ENCODE assay signal across 24 cellular contexts in the genomic region with DNA sequence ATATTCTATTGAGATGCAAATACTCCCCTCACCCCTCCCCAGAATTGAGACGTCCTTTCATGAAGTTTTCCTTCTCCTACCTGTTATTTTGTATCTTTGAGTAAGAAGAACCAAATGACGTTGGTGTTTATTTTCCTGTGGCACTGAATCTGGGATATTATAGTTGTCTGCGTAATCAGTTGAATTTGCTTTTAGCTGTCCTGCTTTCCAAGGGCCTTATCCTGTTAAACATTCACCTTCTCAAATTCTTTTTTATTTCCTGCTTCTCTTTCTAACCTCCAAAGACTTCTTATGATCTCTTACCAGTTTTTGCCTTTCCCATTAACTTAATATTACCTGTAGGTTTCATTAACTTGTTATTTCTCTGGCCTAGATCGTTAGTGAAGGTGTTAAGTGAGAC. TPM values are rescaled to one million over a fixed set of nuclear protein-coding genes. Genes with fewer than 3 reads are reported as not detected.
"Had no signal": no experiment of that assay in that cellular context is flagged by ENCODE, and none has a peak within 500 bp of the region (broad histone marks: within the 10 kb centered on the region; RNA-seq: fewer than 3 reads in every experiment).

No MANE protein-coding gene starts in this region.

- H3K36me3 ChIP-seq: neural progenitor cell, ovary, right lobe of liver, sigmoid colon, stomach, thoracic aorta, thyroid gland, tibial nerve, upper lobe of left lung, vagina had no signal

- H3K4me1 ChIP-seq: psoas muscle, right lobe of liver, sigmoid colon, stomach, thyroid gland, tibial nerve, upper lobe of left lung, vagina had no signal

- H3K4me3 ChIP-seq: neural progenitor cell, ovary, psoas muscle, right lobe of liver, sigmoid colon, stomach, thoracic aorta, thyroid gland, tibial nerve, upper lobe of left lung, vagina had no signal

- H3K27ac ChIP-seq: neural progenitor cell, ovary, psoas muscle, right lobe of liver, sigmoid colon, stomach, thoracic aorta, thyroid gland, tibial nerve, upper lobe of left lung, vagina had no signal

- FAIRE-seq: small intestine, urothelium cell line had no signal

- H3K9me3 ChIP-seq: ovary, psoas muscle, right lobe of liver, sigmoid colon, stomach, thoracic aorta, thyroid gland, tibial nerve, upper lobe of left lung, vagina had no signal

- DNase-seq: natural killer cell; occipital lobe; ovary; psoas muscle; right cardiac atrium; right lobe of liver; sigmoid colon; small intestine; stimulated activated CD4-positive, alpha-beta T cell treated with anti-CD3 and anti-CD28 coated beads, Interleukin-15, amount 100 ng/mL, for 24 hours; stimulated activated CD4-positive, alpha-beta T cell treated with anti-CD3 and anti-CD28 coated beads, Interleukin-2, amount 100 ng/mL, for 24 hours; stimulated activated CD4-positive, alpha-beta T cell treated with anti-CD3 and anti-CD28 coated beads, Interleukin-2, amount 100 ng/mL, for 48 hours; stimulated activated CD4-positive, alpha-beta T cell treated with anti-CD3 and anti-CD28 coated beads, Interleukin-4, amount 100 ng/mL, for 24 hours; stimulated activated naive B cell treated with anti-CD40 and anti-IgM and Interleukin-4, amounts not matched to agents 10 μg/mL and 1 μg/mL and 100 μg/mL, for 72 hours; stimulated activated naive CD4-positive, alpha-beta T cell treated with Interleukin-2 at 50 U/mL for 16 hours; stomach; thyroid gland; trophoblast cell; upper lobe of left lung had no signal

- ATAC-seq: natural killer cell; psoas muscle; right cardiac atrium; right lobe of liver; stimulated activated effector memory CD8-positive, alpha-beta T cell treated with anti-CD3 and anti-CD28 coated beads, Interleukin-12 subunit alpha, Interleukin-12 subunit beta, amount 100 ng/mL, for 72 hours; stimulated activated naive B cell treated with anti-CD40 and anti-IgM and Interleukin-4, amounts not matched to agents 10 μg/mL and 1 μg/mL and 100 μg/mL, for 72 hours had no signal

- H3K27me3 ChIP-seq: neural progenitor cell, ovary, right lobe of liver, sigmoid colon, stomach, thyroid gland, tibial nerve, upper lobe of left lung, vagina had no signal

RNA-seq across cellular contexts. Expression of gene TENM2, which starts 57.8 kb away (rescaled TPM):
- total RNA-seq: natural killer cell had no signal
